ENCODE assay signal across 20 cellular contexts in the genomic region with DNA sequence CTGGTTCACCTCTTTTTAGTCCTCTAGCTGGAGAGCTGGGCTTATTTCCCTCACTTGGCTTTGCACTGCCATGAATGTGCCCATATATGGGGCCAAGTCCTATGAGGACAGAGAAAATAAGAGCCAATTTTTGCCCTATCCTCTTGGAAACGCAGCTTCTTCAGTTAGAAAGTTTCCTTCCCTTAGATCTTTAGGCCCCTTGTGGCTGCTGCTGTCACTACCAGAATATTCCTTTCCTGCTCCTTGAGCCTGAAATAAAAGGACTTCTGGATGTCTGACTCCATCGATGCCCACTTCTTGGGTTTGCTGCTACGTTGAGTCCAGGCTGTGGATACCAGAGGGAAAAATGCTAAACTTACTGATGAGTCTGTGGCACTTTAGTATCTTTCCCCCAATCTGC.
DNase-seq lines count a peak whose midpoint lies in the region; ATAC-seq, FAIRE-seq and TF ChIP-seq lines count a peak whose summit lies in the region.
"Had no signal": no experiment of that assay in that cellular context is flagged by ENCODE, and none has a peak within 500 bp of the region (broad histone marks: within the 10 kb centered on the region; RNA-seq: fewer than 3 reads in every experiment).

No MANE protein-coding gene starts in this region.

- no peak overlapping the region for H3K4ac ChIP-seq in H1 (replicated peaks; ENCODE audit: insufficient read length, low read depth, low read length)

- H2BK15ac ChIP-seq in H1 (ENCODE audit: low read length): no peak overlapping the region

- no peak overlapping the region for H3K9ac ChIP-seq in H1 (replicated peaks in 1 of 4; ENCODE audit: extremely low read depth in 1 of 4, low read depth in 3 of 4, low read length in 3 of 4)

- H3K27me3 Mint-ChIP-seq in nephron progenitor cell (ENCODE audit: low read depth, poor library complexity): peaks cover 9% of the 10 kb centered on the region

- no peak overlapping the region for H4K8ac ChIP-seq in H1 (ENCODE audit: extremely low read depth, insufficient read depth, low read length)

- no peak overlapping the region for H3K4me3 Mint-ChIP-seq in nephron progenitor cell
- H3K4me3 Mint-ChIP-seq: CD4-positive, CD25-positive, alpha-beta regulatory T cell had no signal

- H3K56ac ChIP-seq in H1 (replicated peaks; ENCODE audit: insufficient read length, low read depth, low read length): no peak overlapping the region

- no peak overlapping the region for H3K4me2 ChIP-seq in H1 (ENCODE audit: insufficient read depth in 1 of 2, low read depth in 2 of 2, low read length in 2 of 2)

- WGBS in H1 (ENCODE audit: extremely low coverage in 1 of 2, insufficient coverage in 1 of 2, insufficient read length in 1 of 2, insufficient replicate concordance in 2 of 2, low coverage in 1 of 2, low lambda C conversion rate in 2 of 2, missing lambda C conversion rate in 1 of 2), 2 experiments: 84% methylated on average over 3 of the region's 3 CpGs; no CpG with 5 or more reads in 1 of the 2 experiments

- ATAC-seq in GM19023 (IDR thresholded peaks at IDR 0.05; ENCODE audit: unreplicated experiment): no peak

- no peak overlapping the region for H4K5ac ChIP-seq in H1 (ENCODE audit: insufficient read length, low read depth, low read length)

- H3K4me1 ChIP-seq in H1 (replicated peaks in 1 of 4; ENCODE audit: control insufficient read depth in 3 of 4, insufficient read depth in 4 of 4, low read length in 3 of 4): peaks cover 0 to 6% (median 0%) of the 10 kb centered on the region in 4 experiments; a peak in 1 of 7 replicates
- H3K4me1 ChIP-seq: Peyer's patch, SJCRH30 had no signal

- no peak overlapping the region for H2BK20ac ChIP-seq in H1 (ENCODE audit: low read length)

- no peaks in the 10 kb centered on the region for H3K23me2 ChIP-seq in H1 (ENCODE audit: low read depth, low read length)

- H3K4me1 Mint-ChIP-seq in nephron progenitor cell: peaks cover 10% of the 10 kb centered on the region
- H3K4me1 Mint-ChIP-seq: CD4-positive, CD25-positive, alpha-beta regulatory T cell had no signal

- peaks cover 0 to 57% of the 10 kb centered on the region in 2 experiments; a peak in 3 of 4 replicates for H3K79me2 ChIP-seq in H1 (ENCODE audit: control insufficient read depth in 1 of 2, insufficient read depth in 2 of 2, low read length in 2 of 2)

- no peak for TF ChIP-seq EP300 in H1 (IDR thresholded peaks at IDR 0.05; ENCODE audit: borderline replicate concordance in 1 of 2, low read depth in 2 of 2, low read length in 2 of 2)

- H3K27ac ChIP-seq in H1 (ENCODE audit: low read depth, low read length): no peak overlapping the region
- H3K27ac ChIP-seq: Peyer's patch, SJCRH30 had no signal

- no peak overlapping the region for H3K18ac ChIP-seq in H1 (ENCODE audit: extremely low read depth, low read length)

- no peaks in the 10 kb centered on the region for H3K36me3 Mint-ChIP-seq in nephron progenitor cell (ENCODE audit: low read depth)
- H3K36me3 Mint-ChIP-seq: CD4-positive, CD25-positive, alpha-beta regulatory T cell had no signal

- H2BK5ac ChIP-seq in H1 (ENCODE audit: low read depth, low read length): no peak overlapping the region

- H4K20me1 ChIP-seq in H1 (replicated peaks in 1 of 2; ENCODE audit: control insufficient read depth in 1 of 2, insufficient read depth in 2 of 2, low read length in 2 of 2): peaks cover 0 to 2% of the 10 kb centered on the region in 2 experiments

- H3K23ac ChIP-seq in H1 (ENCODE audit: insufficient read length): no peak overlapping the region

- FAIRE-seq in H1 (lab: Jason Lieb, UNC): no peak
- FAIRE-seq: GM12891, H54, HTR-8/SVneo had no signal

- no peak overlapping the region for H3K27ac Mint-ChIP-seq in nephron progenitor cell
- H3K27ac Mint-ChIP-seq: CD4-positive, CD25-positive, alpha-beta regulatory T cell had no signal

- H3K9me3 ChIP-seq in H1 (ENCODE audit: insufficient read depth in 2 of 2, low read depth in 1 of 2, low read length in 1 of 2): no peaks in the 10 kb centered on the region
- H3K9me3 ChIP-seq: Peyer's patch, SJCRH30 had no signal

- H2AFZ ChIP-seq in H1 (ENCODE audit: low read length): no peak overlapping the region

- H3K79me1 ChIP-seq in H1 (ENCODE audit: low read depth, low read length): no peaks in the 10 kb centered on the region

- POLR2A ChIA-PET in H1 (lab: Charles Lee; ENCODE audit: partially characterized antibody): interaction anchor here (1.7 to 4.3 kb wide), 2 partner anchors 14 to 30 kb away, joined by 3 to 22 read pairs; no protein-coding TSS in a partner anchor

- peak; percentile 8 for DNase-seq in HT-29 (ENCODE audit: low spot score)
- DNase-seq in H1 (ENCODE audit: low read depth in 1 of 2, low spot score in 2 of 2): no peak
- DNase-seq in nephron progenitor cell: no peak
- DNase-seq in globus pallidus (ENCODE audit: low spot score): no peak
- DNase-seq in NCI-H2029 treated with DMSO at 0.1 percent for 48 hours (lab: John Stamatoyannopoulos, UW): no peak
- DNase-seq in stimulated activated CD4-positive, alpha-beta T cell treated with anti-CD3 and anti-CD28 coated beads, Interleukin-2, amount 100 ng/mL, for 24 hours: no peak
- DNase-seq: CD4-positive, CD25-positive, alpha-beta regulatory T cell; DMS79 treated with DMSO at 0.1 percent for 48 hours; KG1; NCI-H1092; NCI-H1436; NCI-H187 treated with DMSO at 0.1 percent for 48 hours; NCI-H2227 treated with DMSO at 0.1 percent for 48 hours; NCI-H510A; Peyer's patch; SJCRH30 had no signal

- no peak overlapping the region for H2BK120ac ChIP-seq in H1 (replicated peaks; ENCODE audit: low read depth, low read length)

- CTCF ChIA-PET in H1 (lab: Charles Lee; ENCODE audit: partially characterized antibody): interaction anchor here (0.6 to 3.1 kb wide), 26 partner anchors 10 to 562 kb away, joined by 3 to 19 read pairs (median 4); a partner anchor contains a TSS

- H2BK12ac ChIP-seq in H1 (ENCODE audit: low read depth, low read length): no peak overlapping the region

- H3K4me3 ChIP-seq in H1 (ENCODE audit: extremely low read depth in 1 of 4, insufficient read depth in 2 of 4, low read depth in 3 of 4, low read length in 4 of 4): no peak overlapping the region
- H3K4me3 ChIP-seq: Peyer's patch, SJCRH30 had no signal

- no peaks in the 10 kb centered on the region; a peak in 1 of 8 replicates for H3K36me3 ChIP-seq in H1 (ENCODE audit: control insufficient read depth in 2 of 4, insufficient read depth in 4 of 4, low read length in 3 of 4)
- H3K36me3 ChIP-seq: Peyer's patch, SJCRH30 had no signal

- TF ChIP-seq RAD21 in H1 (IDR thresholded peaks at IDR 0.05 in 1 of 2, conservative IDR thresholded peaks at IDR 0.05 in 1 of 2; ENCODE audit: low read depth in 2 of 2, low read length in 2 of 2): peak in 1 of 2 experiments; percentile 42; a peak in 2 of 4 replicates

- no peak overlapping the region for H2AK5ac ChIP-seq in H1 (ENCODE audit: low read depth, low read length)

- H3K9me3 Mint-ChIP-seq in nephron progenitor cell: no peaks in the 10 kb centered on the region

- H3K27me3 ChIP-seq in H1 (replicated peaks in 1 of 4; ENCODE audit: control insufficient read depth in 3 of 4, extremely low read depth in 1 of 4, insufficient read depth in 3 of 4, low read length in 3 of 4): no peaks in the 10 kb centered on the region
- H3K27me3 ChIP-seq: Peyer's patch, SJCRH30 had no signal

- no peak overlapping the region for H3K14ac ChIP-seq in H1 (ENCODE audit: insufficient read length)

- TF ChIP-seq POLR2A in H1 (IDR thresholded peaks at IDR 0.05; ENCODE audit: control extremely low read depth in 1 of 2, low read depth in 2 of 2, low read length in 2 of 2): no peak

- no peak overlapping the region for H4K91ac ChIP-seq in H1 (replicated peaks; ENCODE audit: insufficient read length, low read length)

- peak in 2 of 3 experiments; percentile 37 to 39; a peak in 3 of 4 replicates for TF ChIP-seq CTCF in H1 (IDR thresholded peaks at IDR 0.05; ENCODE audit: control extremely low read depth in 1 of 3, insufficient read depth in 1 of 3, low read depth in 1 of 3, low read length in 3 of 3)
- TF ChIP-seq CTCF in nephron progenitor cell (IDR thresholded peaks at IDR 0.05): peak; percentile 27

TF ChIP-seq in H1, 55 proteins besides CTCF, POLR2A, EP300 and RAD21:
- TF ChIP-seq SRF (IDR thresholded peaks at IDR 0.05; ENCODE audit: low read depth, low read length) (0 out of 2 replicates have a peak, but pooled peaks have one; percentile 31), SUZ12 (IDR thresholded peaks at IDR 0.05; ENCODE audit: low read length) (no peak)
